Comparison of ENCODE assay signal across 13 cellular contexts in the genomic region with DNA sequence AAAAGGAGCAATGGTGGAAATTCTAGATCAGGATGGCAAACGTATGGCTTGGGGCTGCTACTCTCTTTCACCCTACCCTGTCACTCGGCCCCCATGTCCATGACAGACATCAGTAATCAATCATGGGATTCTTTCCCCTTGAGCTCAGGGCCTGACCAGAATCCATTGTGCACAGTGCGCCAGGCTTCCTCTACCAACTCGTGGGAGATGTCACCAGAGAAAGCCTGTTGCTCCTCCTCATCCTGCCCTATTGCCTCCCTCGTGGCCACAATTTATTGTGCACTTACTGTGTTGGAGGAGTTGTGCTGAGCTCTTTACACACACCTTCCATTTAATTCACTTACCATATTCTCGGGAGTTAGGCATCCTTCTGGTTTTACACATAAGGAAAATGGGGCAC. TPM values are rescaled to one million over a fixed set of nuclear protein-coding genes. Genes with fewer than 3 reads are reported as not detected.
"Had no signal": no experiment of that assay in that cellular context is flagged by ENCODE, and none has a peak within 500 bp of the region (broad histone marks: within the 10 kb centered on the region; RNA-seq: fewer than 3 reads in every experiment).

No MANE protein-coding gene starts in this region.

RNA-seq across cellular contexts. Expression of a gene that starts 21.9 kb away (rescaled TPM):
- total RNA-seq: kidney epithelial cell; left ventricle myocardium inferior; lower leg skin; lung microvascular endothelial cell; mammary epithelial cell; mesenteric fat pad; mononuclear cell; naive thymus-derived CD4-positive, alpha-beta T cell had no signal
- polyA plus RNA-seq: immature natural killer cell; keratinocyte; liver; mammary epithelial cell; naive thymus-derived CD4-positive, alpha-beta T cell had no signal

RNA-seq across cellular contexts. Expression of a gene that starts 26.0 kb away (rescaled TPM):
- total RNA-seq: lower lobe of right lung, mesothelial cell of epicardium had no signal
